ENCODE assay signal across 34 cellular contexts in genomic region chr2:240179186-240179815, GRCh38. TPM values are rescaled to one million over a fixed set of nuclear protein-coding genes. Genes with fewer than 3 reads are reported as not detected.
"Had no signal": no experiment of that assay in that cellular context is flagged by ENCODE, and none has a peak within 500 bp of the region (broad histone marks: within the 10 kb centered on the region; RNA-seq: fewer than 3 reads in every experiment).

No MANE protein-coding gene starts in this region.

- H3K4me1 ChIP-seq: adrenal gland, ascending aorta, heart right ventricle, left lung, right lobe of liver, uterus had no signal

- DNase-seq: activated CD4-positive, alpha-beta T cell treated with anti-CD3 and anti-CD28 coated beads for 48 hours; activated CD4-positive, alpha-beta T cell treated with anti-CD3 and anti-CD28 coated beads, Interleukin-2, amount 50 U/mL, for 48 hours; activated CD8-positive, alpha-beta memory T cell treated with anti-CD3 and anti-CD28 coated beads, Interleukin-2, amount 50 U/mL, for 4 hours; activated effector memory CD4-positive, alpha-beta T cell treated with anti-CD3 and anti-CD28 coated beads, Interleukin-2, amount 50 U/mL, for 16 hours; activated naive CD4-positive, alpha-beta T cell treated with anti-CD3 and anti-CD28 coated beads for 36 hours; activated naive CD8-positive, alpha-beta T cell treated with anti-CD3 and anti-CD28 coated beads for 36 hours; activated T-cell treated with anti-CD3 and anti-CD28 coated beads, Interleukin-2, amount 50 U/mL, for 1 hour; adrenal gland; foreskin melanocyte; heart right ventricle; naive thymus-derived CD8-positive, alpha-beta T cell; stimulated activated CD4-positive, alpha-beta T cell treated with anti-CD3 and anti-CD28 coated beads, Interleukin-4, amount 100 ng/mL, for 24 hours; SW 1271; T-helper 9 cell; trophoblast cell; uterus had no signal

- H3K27ac ChIP-seq: adrenal gland, ascending aorta, cardiac muscle cell, heart right ventricle, left lung, right lobe of liver, skin epidermis, thoracic aorta, uterus had no signal

- H3K4me3 ChIP-seq: adrenal gland, ascending aorta, cardiac muscle cell, heart right ventricle, left lung, right lobe of liver, skin epidermis, thoracic aorta, uterus had no signal

- H3K27me3 ChIP-seq: ascending aorta, cardiac muscle cell, right lobe of liver, uterus had no signal

- ATAC-seq: activated CD4-positive, CD25-positive, alpha-beta regulatory T cell treated with anti-CD3 and anti-CD28 coated beads, Interleukin-2, amount 50 U/mL, for 24 hours; heart right ventricle; left lung; naive thymus-derived CD8-positive, alpha-beta T cell; stimulated activated effector memory CD8-positive, alpha-beta T cell treated with anti-CD3 and anti-CD28 coated beads, Interleukin-12 subunit alpha, Interleukin-12 subunit beta, amount 100 ng/mL, for 72 hours had no signal

- H3K36me3 ChIP-seq: adrenal gland, ascending aorta, cardiac muscle cell, heart right ventricle, left lung, right lobe of liver, thoracic aorta, uterus, WERI-Rb-1 had no signal

- H3K9me3 ChIP-seq: adrenal gland, ascending aorta, heart right ventricle, left lung, right lobe of liver, thoracic aorta, uterus had no signal

RNA-seq across cellular contexts. Expression of gene OTOS, which starts 38.8 kb away (rescaled TPM):
- total RNA-seq: activated CD8-positive, alpha-beta memory T cell treated with anti-CD3 and anti-CD28 coated beads for 36 hours; activated naive CD4-positive, alpha-beta T cell treated with anti-CD3 and anti-CD28 coated beads for 36 hours; activated naive CD8-positive, alpha-beta T cell treated with anti-CD3 and anti-CD28 coated beads for 36 hours; activated T-helper 1 cell treated with anti-CD3 and anti-CD28 coated beads, Interleukin-12 subunit alpha, Interleukin-12 subunit beta, Interleukin-2, Interleukin-4 antibody, amounts not matched to agents 30 ng/mL and 10 ng/mL and 1 ng/mL, durations not matched to agents 14 hours and 24 hours and 36 hours; adrenal gland; ascending aorta; cardiac muscle cell; endothelial cell of umbilical vein; esophagus mucosa; glomerular endothelial cell; heart right ventricle; kidney epithelial cell; left lung; lung microvascular endothelial cell; naive thymus-derived CD8-positive, alpha-beta T cell; osteoblast; right lobe of liver; subcutaneous adipose tissue; thoracic aorta; uterus had no signal
